18 cellular contexts compared by ENCODE assay signal in genomic region chr3:148937477-148937876, GRCh38.
"Had no signal": no experiment of that assay in that cellular context is flagged by ENCODE, and none has a peak within 500 bp of the region (broad histone marks: within the 10 kb centered on the region; RNA-seq: fewer than 3 reads in every experiment).

No MANE protein-coding gene starts in this region.

- H3K9me3 Mint-ChIP-seq: activated CD4-positive, alpha-beta T cell treated with anti-CD3 and anti-CD28 coated beads, Interleukin-2, amount 10 ng/mL, durations not matched to agents 24 days and 14 days; activated T-cell treated with anti-CD3 and anti-CD28 coated beads, Interleukin-2, amount 50 U/mL, for 72 hours; naive B cell; stimulated activated naive B cell treated with anti-CD40 and anti-IgM and Interleukin-4, amounts not matched to agents 10 μg/mL and 1 μg/mL and 100 μg/mL, for 72 hours had no signal

- H3K36me3 Mint-ChIP-seq: activated naive CD8-positive, alpha-beta T cell; naive B cell; stimulated activated naive B cell treated with anti-CD40 and anti-IgM and Interleukin-4, amounts not matched to agents 10 μg/mL and 1 μg/mL and 100 μg/mL, for 72 hours had no signal

- DNase-seq: activated CD4-positive, alpha-beta T cell treated with anti-CD3 and anti-CD28 coated beads, Interleukin-2, amount 10 ng/mL, durations not matched to agents 24 days and 14 days; activated CD4-positive, CD25-positive, alpha-beta regulatory T cell; activated CD8-positive, alpha-beta memory T cell treated with anti-CD3 and anti-CD28 coated beads, Interleukin-2, amount 50 U/mL, for 48 hours; activated gamma-delta T cell treated with Interleukin-2 at 50 U/mL for 16 hours; activated T-cell treated with anti-CD3 and anti-CD28 coated beads, Interleukin-2, amount 50 U/mL, for 72 hours; amygdala; naive B cell; posterior cingulate gyrus; retina; stimulated activated CD4-positive, alpha-beta T cell treated with anti-CD3 and anti-CD28 coated beads, Interleukin-4, amount 100 ng/mL, for 1 hour; stimulated activated naive B cell treated with anti-CD40 and anti-IgM and Interleukin-4, amounts not matched to agents 10 μg/mL and 1 μg/mL and 100 μg/mL, for 72 hours; T-helper 2 cell; thyroid gland had no signal

- H3K4me3 Mint-ChIP-seq: activated CD4-positive, alpha-beta T cell treated with anti-CD3 and anti-CD28 coated beads, Interleukin-2, amount 10 ng/mL, durations not matched to agents 24 days and 14 days; activated naive CD8-positive, alpha-beta T cell; activated T-cell treated with anti-CD3 and anti-CD28 coated beads, Interleukin-2, amount 50 U/mL, for 72 hours; naive B cell; stimulated activated naive B cell treated with anti-CD40 and anti-IgM and Interleukin-4, amounts not matched to agents 10 μg/mL and 1 μg/mL and 100 μg/mL, for 72 hours had no signal

- H3K27ac ChIP-seq: epithelial cell of prostate, thyroid gland, vagina had no signal

- H3K27ac Mint-ChIP-seq: activated CD4-positive, alpha-beta T cell treated with anti-CD3 and anti-CD28 coated beads, Interleukin-2, amount 10 ng/mL, durations not matched to agents 24 days and 14 days; activated naive CD8-positive, alpha-beta T cell; activated T-cell treated with anti-CD3 and anti-CD28 coated beads, Interleukin-2, amount 50 U/mL, for 72 hours; naive B cell; stimulated activated naive B cell treated with anti-CD40 and anti-IgM and Interleukin-4, amounts not matched to agents 10 μg/mL and 1 μg/mL and 100 μg/mL, for 72 hours had no signal

- H3K9me3 ChIP-seq: thyroid gland, vagina had no signal

- H3K4me1 ChIP-seq: thyroid gland, vagina had no signal

- H3K36me3 ChIP-seq: thyroid gland, vagina had no signal

- FAIRE-seq: keratinocyte had no signal

- ATAC-seq: activated T-cell treated with anti-CD3 and anti-CD28 coated beads, Interleukin-2, amount 50 U/mL, for 72 hours; left lobe of liver; stimulated activated naive B cell treated with anti-CD40 and anti-IgM and Interleukin-4, amounts not matched to agents 10 μg/mL and 1 μg/mL and 100 μg/mL, for 72 hours had no signal

- H3K4me3 ChIP-seq: thyroid gland, vagina had no signal

- H3K27me3 ChIP-seq: thyroid gland, vagina had no signal

- H3K4me1 Mint-ChIP-seq: activated CD4-positive, alpha-beta T cell treated with anti-CD3 and anti-CD28 coated beads, Interleukin-2, amount 10 ng/mL, durations not matched to agents 24 days and 14 days; naive B cell; stimulated activated naive B cell treated with anti-CD40 and anti-IgM and Interleukin-4, amounts not matched to agents 10 μg/mL and 1 μg/mL and 100 μg/mL, for 72 hours had no signal
